In genomic region chrX:40151211-40152172, GRCh38 we compare ENCODE assay signal across 1 cellular context.
TF ChIP-seq lines count a peak whose summit lies in the region.

No MANE protein-coding gene starts in this region.

TF ChIP-seq in K562, 482 proteins besides CTCF, POLR2A, EP300 and RAD21 (continued from another document):
- TF ChIP-seq DLX4 (CRISPR knock-in tag; IDR thresholded peaks at IDR 0.05), result no peak
- TF ChIP-seq, protein P1, sequence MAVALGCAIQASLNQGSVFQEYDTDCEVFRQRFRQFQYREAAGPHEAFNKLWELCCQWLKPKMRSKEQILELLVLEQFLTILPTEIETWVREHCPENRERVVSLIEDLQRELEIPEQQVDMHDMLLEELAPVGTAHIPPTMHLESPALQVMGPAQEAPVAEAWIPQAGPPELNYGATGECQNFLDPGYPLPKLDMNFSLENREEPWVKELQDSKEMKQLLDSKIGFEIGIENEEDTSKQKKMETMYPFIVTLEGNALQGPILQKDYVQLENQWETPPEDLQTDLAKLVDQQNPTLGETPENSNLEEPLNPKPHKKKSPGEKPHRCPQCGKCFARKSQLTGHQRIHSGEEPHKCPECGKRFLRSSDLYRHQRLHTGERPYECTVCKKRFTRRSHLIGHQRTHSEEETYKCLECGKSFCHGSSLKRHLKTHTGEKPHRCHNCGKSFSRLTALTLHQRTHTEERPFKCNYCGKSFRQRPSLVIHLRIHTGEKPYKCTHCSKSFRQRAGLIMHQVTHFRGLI (CRISPR knock-in tag; IDR thresholded peaks at IDR 0.05), result no peak
- TF ChIP-seq MLLT1 (IDR thresholded peaks at IDR 0.05), result peak in 1 of 2 experiments; percentile 18; a peak in 1 of 4 replicates
- no peak for TF ChIP-seq ZNF12 (CRISPR knock-in tag; IDR thresholded peaks at IDR 0.05)
- TF ChIP-seq SMAD2 (IDR thresholded peaks at IDR 0.05; ENCODE audit: low read depth, low read length), result no peak
- no peak for TF ChIP-seq GABPA (tag; conservative IDR thresholded peaks at IDR 0.05; ENCODE audit: low read depth)
